14 cellular contexts compared by ENCODE assay signal in genomic region chr16:14510939-14511797, GRCh38.
DNase-seq lines count a peak whose midpoint lies in the region; FAIRE-seq and TF ChIP-seq lines count a peak whose summit lies in the region.
"Had no signal": no experiment of that assay in that cellular context is flagged by ENCODE, and none has a peak within 500 bp of the region (broad histone marks: within the 10 kb centered on the region; RNA-seq: fewer than 3 reads in every experiment).

No MANE protein-coding gene starts in this region.

- peak overlapping the region; percentile 55 for H3K9ac ChIP-seq in mammary epithelial cell (ENCODE audit: insufficient read depth, low read length)
- no peak overlapping the region for H3K9ac ChIP-seq in liver (ENCODE audit: low read depth in 1 of 2, low read length in 2 of 2)

- TSS peak; percentile 89 for BruUV-seq in mammary epithelial cell (replicated peaks; lab: Mats Ljungman, UMichigan)

- TF ChIP-seq RAD21 in liver (IDR thresholded peaks at IDR 0.05), result peak in 1 of 2 donors; percentile 1

- TF ChIP-seq CTCF in mammary epithelial cell (conservative IDR thresholded peaks at IDR 0.05 in 1 of 2, IDR thresholded peaks at IDR 0.05 in 1 of 2; ENCODE audit: extremely low read depth in 1 of 2, insufficient read depth in 1 of 2, low read depth in 1 of 2, low read length in 2 of 2), result no peak
- TF ChIP-seq CTCF in liver (IDR thresholded peaks at IDR 0.05; ENCODE audit: low read depth, low read length, missing input control), result no peak
- no peak for TF ChIP-seq CTCF in GM10266 (IDR thresholded peaks at IDR 0.05; ENCODE audit: control insufficient read depth, insufficient read depth, low read depth, missing control alignments)

- peak overlapping the region; percentile 86 for H3K27ac ChIP-seq in mammary epithelial cell (ENCODE audit: insufficient read depth, low read depth, low read length)
- peak overlapping the region; percentile 63 to 66 for H3K27ac ChIP-seq in liver (ENCODE audit: low read depth in 1 of 2, low read length in 2 of 2)

- H3K4me1 ChIP-seq in mammary epithelial cell (ENCODE audit: insufficient read depth, low read length) (peaks cover 31% of the 10 kb centered on the region), liver (ENCODE audit: control insufficient read depth in 4 of 4, insufficient read depth in 4 of 4, low read length in 3 of 4) (peaks cover 2 to 28% (median 16%) of the 10 kb centered on the region in 4 donors)

- H3K79me2 ChIP-seq in mammary epithelial cell (ENCODE audit: insufficient read depth, low read length), result peaks cover 17% of the 10 kb centered on the region

- in situ Hi-C loops in mammary epithelial cell (cut with MboI; ENCODE audit: low sequenced_read_pairs in 2 of 2), result no loop called here

- CTCF ChIA-PET in mammary epithelial cell (lab: Charles Lee; ENCODE audit: low non-redundant PET), result interaction anchor here (0.6 kb wide), 1 partner anchor 13 kb away, joined by 16 read pairs; no protein-coding TSS in a partner anchor

- H3K9me3 ChIP-seq in mammary epithelial cell (replicated peaks; ENCODE audit: insufficient read depth, low read length), result no peaks in the 10 kb centered on the region
- H3K9me3 ChIP-seq in liver (ENCODE audit: control insufficient read depth in 4 of 4, low read length in 3 of 4), result no peaks in the 10 kb centered on the region
- H3K9me3 ChIP-seq: tibial nerve had no signal

- dilution Hi-C loops in mammary epithelial cell (cut with HindIII; ENCODE audit: low sequenced_read_pairs), result no loop called here

- WGBS in mammary epithelial cell (ENCODE audit: low coverage, missing lambda C conversion rate), result 51% methylated on average over 6 of the region's 6 CpGs
- 72% methylated on average over 6 of the region's 6 CpGs for WGBS in liver

- H3K36me3 ChIP-seq in mammary epithelial cell (ENCODE audit: insufficient read depth, low read length), result no peaks in the 10 kb centered on the region
- H3K36me3 ChIP-seq in liver (ENCODE audit: control insufficient read depth in 4 of 4, insufficient read depth in 3 of 4, low read depth in 1 of 4, low read length in 3 of 4), result no peaks in the 10 kb centered on the region

- H3K4me2 ChIP-seq in mammary epithelial cell (ENCODE audit: insufficient read depth, low read depth, low read length), result peak overlapping the region; percentile 73

- H3K27me3 ChIP-seq in mammary epithelial cell (ENCODE audit: insufficient read depth, low read length) (no peaks in the 10 kb centered on the region), liver (ENCODE audit: control insufficient read depth in 4 of 4, insufficient read depth in 4 of 4, low read length in 3 of 4) (no peaks in the 10 kb centered on the region)
- H3K27me3 ChIP-seq: tibial nerve had no signal

- intact Hi-C loops in mammary epithelial cell (cut with micrococcal nuclease), result loop anchor here (1.0 to 5.0 kb wide), 2 partner anchors 8 to 209 kb away; no protein-coding TSS in a partner anchor

- DNase-seq in AG08395 (ENCODE audit: low spot score) (peak; percentile 70), HTR-8/SVneo (ENCODE audit: insufficient read length, low spot score) (peak; percentile 20), mammary epithelial cell (peak; percentile 95), NOMO-1 treated with DMSO at 0.1 percent for 48 hours (lab: John Stamatoyannopoulos, UW; ENCODE audit: unreplicated experiment) (no peak), GM10266 (ENCODE audit: extremely low spot score) (no peak)
- DNase-seq in stimulated activated CD4-positive, alpha-beta T cell treated with anti-CD3 and anti-CD28 coated beads, Interleukin-4, amount 100 ng/mL, for 24 hours, result no peak
- DNase-seq in stimulated activated CD4-positive, alpha-beta T cell treated with anti-CD3 and anti-CD28 coated beads, Interleukin-4, amount 100 ng/mL, for 1 hour, result no peak
- DNase-seq: activated CD4-positive, alpha-beta T cell treated with anti-CD3 and anti-CD28 coated beads for 48 hours; activated naive CD4-positive, alpha-beta T cell; CD8-positive, alpha-beta T cell; NCI-H2171; SIG-M5 had no signal

- H3K4me3 ChIP-seq in mammary epithelial cell (replicated peaks in 1 of 3; ENCODE audit: insufficient read depth in 1 of 3, low read depth in 2 of 3, low read length in 3 of 3) (no peak overlapping the region), liver (ENCODE audit: low read depth in 1 of 3, low read length in 3 of 3) (no peak overlapping the region)
- H3K4me3 ChIP-seq: tibial nerve had no signal

- no peak for FAIRE-seq in HTR-8/SVneo (lab: Jason Lieb, UNC)

- no peak overlapping the region for H2AFZ ChIP-seq in mammary epithelial cell (ENCODE audit: low read depth, low read length)

- no peaks in the 10 kb centered on the region for H4K20me1 ChIP-seq in mammary epithelial cell (ENCODE audit: insufficient read depth, low read length)

TF ChIP-seq in liver, 16 proteins besides CTCF, POLR2A, EP300 and RAD21:
- TF ChIP-seq SP1 (IDR thresholded peaks at IDR 0.05), result peak; percentile 27
- no peak for TF ChIP-seq ZBTB33 (IDR thresholded peaks at IDR 0.05)
- peak; percentile 36 for TF ChIP-seq MAX (IDR thresholded peaks at IDR 0.05)
- TF ChIP-seq YY1 (IDR thresholded peaks at IDR 0.05), result peak; percentile 3
- TF ChIP-seq HNF4A (conservative IDR thresholded peaks at IDR 0.05), result peak; percentile 70 to 74
- TF ChIP-seq GABPA (IDR thresholded peaks at IDR 0.05 in 1 of 2, conservative IDR thresholded peaks at IDR 0.05 in 1 of 2), result no peak
- TF ChIP-seq FOXA1 (IDR thresholded peaks at IDR 0.05), result no peak
- TF ChIP-seq HNF4G (IDR thresholded peaks at IDR 0.05), result peak; percentile 41
- TF ChIP-seq TAF1 (conservative IDR thresholded peaks at IDR 0.05), result no peak
- peak; percentile 68 to 81 for TF ChIP-seq RXRA (IDR thresholded peaks at IDR 0.05)
- peak in 1 of 2 donors; percentile 13 for TF ChIP-seq JUND (IDR thresholded peaks at IDR 0.05)
- TF ChIP-seq ATF3 (IDR thresholded peaks at IDR 0.05), result no peak
- TF ChIP-seq EGR1 (IDR thresholded peaks at IDR 0.05; ENCODE audit: low read depth in 2 of 2), result no peak
- TF ChIP-seq NR2F2 (IDR thresholded peaks at IDR 0.05), result no peak
- no peak for TF ChIP-seq REST (IDR thresholded peaks at IDR 0.05)
- TF ChIP-seq FOXA2 (IDR thresholded peaks at IDR 0.05), result peak; percentile 51

Comparison
In these comparisons a context has a peak if more than half of its experiments do, and no peak if none do; other contexts are left out.
1. DNase-seq: peak in AG08395 (single experiment), HTR-8/SVneo (single experiment) and mammary epithelial cell (single experiment); none in stimulated activated CD4-positive, alpha-beta T cell treated with anti-CD3 and anti-CD28 coated beads, Interleukin-4, amount 100 ng/mL, for 24 hours (single experiment), NOMO-1 treated with DMSO at 0.1 percent for 48 hours (single experiment), stimulated activated CD4-positive, alpha-beta T cell treated with anti-CD3 and anti-CD28 coated beads, Interleukin-4, amount 100 ng/mL, for 1 hour (single experiment) and GM10266 (single experiment).